12 cellular contexts compared by ENCODE assay signal in the genomic region with DNA sequence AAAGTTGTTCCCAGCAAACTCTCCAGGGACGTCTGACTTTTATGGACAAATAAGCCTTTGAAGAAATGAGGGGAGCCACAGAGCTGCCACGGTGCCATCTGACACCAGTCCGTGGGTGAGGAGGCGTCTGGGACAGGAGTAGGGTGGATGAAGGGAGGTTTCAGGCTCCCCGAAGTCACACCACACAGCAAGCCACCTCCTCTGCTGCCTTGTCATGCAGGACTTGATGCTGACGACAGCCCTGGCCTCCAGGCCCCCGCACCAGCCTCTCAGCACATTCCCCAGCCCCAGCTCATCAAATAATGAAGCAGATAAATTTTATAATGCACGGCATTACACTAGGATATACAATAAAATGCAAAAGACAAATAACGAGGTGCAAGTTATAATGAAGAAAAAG.
"Had no signal": no experiment of that assay in that cellular context is flagged by ENCODE, and none has a peak within 500 bp of the region (broad histone marks: within the 10 kb centered on the region; RNA-seq: fewer than 3 reads in every experiment).

No MANE protein-coding gene starts in this region.

- H3K4me3 Mint-ChIP-seq: activated naive CD4-positive, alpha-beta T cell treated with anti-CD3 and anti-CD28 coated beads, Interleukin-2, amount 10 ng/mL, durations not matched to agents 7 days and 5 days; activated T-cell treated with anti-CD3 and anti-CD28 coated beads, Interleukin-2, amount 50 U/mL, for 24 hours; natural killer cell; T-cell had no signal

- H3K36me3 ChIP-seq: cardiac muscle cell, pancreas, upper lobe of left lung had no signal

- H3K27me3 Mint-ChIP-seq: activated T-cell treated with anti-CD3 and anti-CD28 coated beads, Interleukin-2, amount 50 U/mL, for 24 hours had no signal

- H3K36me3 Mint-ChIP-seq: activated naive CD4-positive, alpha-beta T cell treated with anti-CD3 and anti-CD28 coated beads, Interleukin-2, amount 10 ng/mL, durations not matched to agents 7 days and 5 days; natural killer cell; T-cell had no signal

- H3K27me3 ChIP-seq: cardiac muscle cell, pancreas, upper lobe of left lung had no signal

- H3K27ac ChIP-seq: cardiac muscle cell, left ventricle myocardium inferior, pancreas, upper lobe of left lung had no signal

- H3K9me3 ChIP-seq: left ventricle myocardium inferior, pancreas, upper lobe of left lung had no signal

- H3K4me1 Mint-ChIP-seq: activated naive CD4-positive, alpha-beta T cell treated with anti-CD3 and anti-CD28 coated beads, Interleukin-2, amount 10 ng/mL, durations not matched to agents 7 days and 5 days; natural killer cell; T-cell had no signal

- H3K4me3 ChIP-seq: cardiac muscle cell, left ventricle myocardium inferior, pancreas, upper lobe of left lung had no signal

- H3K9me3 Mint-ChIP-seq: activated naive CD4-positive, alpha-beta T cell treated with anti-CD3 and anti-CD28 coated beads, Interleukin-2, amount 10 ng/mL, durations not matched to agents 7 days and 5 days; activated T-cell treated with anti-CD3 and anti-CD28 coated beads, Interleukin-2, amount 50 U/mL, for 24 hours; natural killer cell had no signal

- H3K4me1 ChIP-seq: left ventricle myocardium inferior, pancreas, upper lobe of left lung had no signal

- H3K27ac Mint-ChIP-seq: activated naive CD4-positive, alpha-beta T cell treated with anti-CD3 and anti-CD28 coated beads, Interleukin-2, amount 10 ng/mL, durations not matched to agents 7 days and 5 days; activated T-cell treated with anti-CD3 and anti-CD28 coated beads, Interleukin-2, amount 50 U/mL, for 24 hours; natural killer cell; T-cell had no signal

- DNase-seq: activated CD4-positive, alpha-beta T cell treated with anti-CD3 and anti-CD28 coated beads, Interleukin-2, amount 50 U/mL, for 48 hours; activated naive CD4-positive, alpha-beta T cell treated with anti-CD3 and anti-CD28 coated beads, Interleukin-2, amount 10 ng/mL, durations not matched to agents 7 days and 5 days; activated T-cell treated with anti-CD3 and anti-CD28 coated beads, Interleukin-2, amount 50 U/mL, for 24 hours; hippocampal formation; left ventricle myocardium inferior; natural killer cell; small intestine; stimulated activated naive CD8-positive, alpha-beta T cell treated with anti-CD3 and anti-CD28 coated beads, Interleukin-15, Interleukin-2, amounts not matched to agents 100 U/mL and 50 U/mL, for 24 hours; T-cell; upper lobe of left lung had no signal
